25 cellular contexts compared by ENCODE assay signal in genomic region chr5:156523607-156524006, GRCh38.
"Had no signal": no experiment of that assay in that cellular context is flagged by ENCODE, and none has a peak within 500 bp of the region (broad histone marks: within the 10 kb centered on the region; RNA-seq: fewer than 3 reads in every experiment).

No MANE protein-coding gene starts in this region.

- H3K4me3 ChIP-seq: colonic mucosa, esophagus squamous epithelium, gastrocnemius medialis, heart right ventricle, left ventricle myocardium inferior, lower lobe of right lung, mucosa of descending colon had no signal

- H3K27me3 ChIP-seq: colonic mucosa, esophagus squamous epithelium, gastrocnemius medialis, heart right ventricle had no signal

- FAIRE-seq: endometrium, islet of Langerhans, keratinocyte had no signal

- H3K9me3 ChIP-seq: colonic mucosa, gastrocnemius medialis, lower lobe of right lung had no signal

- DNase-seq: colonic mucosa; cortex of kidney; effector CD8-positive, alpha-beta T cell; effector memory CD8-positive, alpha-beta T cell; endodermal cell; erythroblast; esophagus squamous epithelium; foreskin fibroblast; foreskin melanocyte; gastrocnemius medialis; glutamatergic neuron; head of caudate nucleus; heart right ventricle; hippocampal formation; left cardiac atrium; left ventricle myocardium inferior; lower lobe of right lung; mesenchymal stem cell; mucosa of descending colon; naive B cell had no signal

- H3K36me3 ChIP-seq: colonic mucosa, esophagus squamous epithelium, gastrocnemius medialis, heart right ventricle, left ventricle myocardium inferior, lower lobe of right lung had no signal

- H3K27ac ChIP-seq: colonic mucosa, epithelial cell of prostate, esophagus squamous epithelium, gastrocnemius medialis, heart right ventricle, left ventricle myocardium inferior, lower lobe of right lung had no signal

- H3K4me1 ChIP-seq: colonic mucosa, esophagus squamous epithelium, heart right ventricle, left ventricle myocardium inferior, lower lobe of right lung had no signal

- ATAC-seq: effector memory CD8-positive, alpha-beta T cell; esophagus mucosa; gastrocnemius medialis; heart right ventricle; left cardiac atrium; lower lobe of right lung; mucosa of descending colon had no signal
